In genomic region chr1:1511533-1512285, GRCh38 we compare ENCODE assay signal across 1 cellular context.
TF ChIP-seq lines count a peak whose summit lies in the region.

Gene ATAD3A, plus strand, starts transcription at chr1:1512162. Its CDS starts 107 bp downstream, at chr1:1512269.

TF ChIP-seq in HepG2, 621 proteins besides CTCF, POLR2A, EP300 and RAD21 (continued from another document and continues in another):
- TF ChIP-seq ELF3 (CRISPR knock-in tag; IDR thresholded peaks at IDR 0.05) (peak; percentile 67), SMAD3 (CRISPR knock-in tag; IDR thresholded peaks at IDR 0.05) (peak; percentile 93), SP4 (CRISPR knock-in tag; IDR thresholded peaks at IDR 0.05) (peak; percentile 66; the same call in 1 of the 2 replicates), ZNF83 (CRISPR knock-in tag; IDR thresholded peaks at IDR 0.05; ENCODE audit: borderline replicate concordance) (no peak), JUND (CRISPR knock-in tag; IDR thresholded peaks at IDR 0.05) (peak; percentile 36; the same call in 1 of the 2 replicates), ZNF703 (CRISPR knock-in tag; IDR thresholded peaks at IDR 0.05; ENCODE audit: borderline replicate concordance) (0 out of 2 replicates have a peak, but pooled peaks have one; percentile 53), SKI (IDR thresholded peaks at IDR 0.05; ENCODE audit: partially characterized antibody) (peak; percentile 23), ZNF563 (CRISPR knock-in tag; IDR thresholded peaks at IDR 0.05) (peak; percentile 84; the same call in 1 of the 2 replicates), DNMT3B (CRISPR knock-in tag; conservative IDR thresholded peaks at IDR 0.05) (0 out of 2 replicates have a peak, but pooled peaks have one; percentile 70), ZNF607 (CRISPR knock-in tag; IDR thresholded peaks at IDR 0.05; ENCODE audit: borderline replicate concordance) (no peak; the same call in 1 of the 2 replicates), ZNF441 (CRISPR knock-in tag; IDR thresholded peaks at IDR 0.05; ENCODE audit: borderline replicate concordance) (no peak; the same call in 1 of the 2 replicates), ZBTB26 (CRISPR knock-in tag; IDR thresholded peaks at IDR 0.05; ENCODE audit: borderline replicate concordance) (peak; percentile 65; the same call in 1 of the 2 replicates), ZNF574 (CRISPR knock-in tag; IDR thresholded peaks at IDR 0.05) (peak; percentile 88), SPEN (CRISPR knock-in tag; IDR thresholded peaks at IDR 0.05; ENCODE audit: low read depth) (peak; percentile 88; the same call in 1 of the 2 replicates), KDM5A (IDR thresholded peaks at IDR 0.05; ENCODE audit: borderline replicate concordance, low read length) (peak; percentile 75; the same call in 1 of the 2 replicates), U2AF1 (optimal IDR thresholded peaks at IDR 0.05; ENCODE audit: low read depth, low read length) (no peak), ZNF772 (CRISPR knock-in tag; IDR thresholded peaks at IDR 0.05) (peak; percentile 91), ZBTB20 (CRISPR knock-in tag; IDR thresholded peaks at IDR 0.05; ENCODE audit: borderline replicate concordance, low read depth) (peak; percentile 70; the same call in 1 of the 2 replicates), TBX2 (CRISPR knock-in tag; IDR thresholded peaks at IDR 0.05; ENCODE audit: borderline replicate concordance) (peak; percentile 70), ZFP41 (CRISPR knock-in tag; IDR thresholded peaks at IDR 0.05; ENCODE audit: borderline replicate concordance) (no peak), NFYC (CRISPR knock-in tag; IDR thresholded peaks at IDR 0.05) (peak; percentile 91), ZBTB33 (CRISPR knock-in tag; IDR thresholded peaks at IDR 0.05) (peak; percentile 74), HNRNPL (IDR thresholded peaks at IDR 0.05; ENCODE audit: low read depth, low read length) (peak; percentile 29; the same call in 1 of the 2 replicates), ZNF678 (CRISPR knock-in tag; IDR thresholded peaks at IDR 0.05) (no peak), ZNF670 (CRISPR knock-in tag; IDR thresholded peaks at IDR 0.05; ENCODE audit: borderline replicate concordance) (peak; percentile 82; the same call in 1 of the 2 replicates), ARID4A (CRISPR knock-in tag; IDR thresholded peaks at IDR 0.05; ENCODE audit: borderline replicate concordance) (peak; percentile 99), SP1 (IDR thresholded peaks at IDR 0.05) (no peak), SP1 (CRISPR knock-in tag; IDR thresholded peaks at IDR 0.05) (peak; percentile 65), ZNF510 (CRISPR knock-in tag; IDR thresholded peaks at IDR 0.05; ENCODE audit: low read depth) (no peak), ZFP1 (CRISPR knock-in tag; IDR thresholded peaks at IDR 0.05) (no peak), ONECUT2 (CRISPR knock-in tag; IDR thresholded peaks at IDR 0.05) (no peak), ZNF317 (CRISPR knock-in tag; IDR thresholded peaks at IDR 0.05) (peak; percentile 40; the same call in 1 of the 2 replicates), ZBTB7B (CRISPR knock-in tag; IDR thresholded peaks at IDR 0.05) (peak; percentile 86), NR2C2 (CRISPR knock-in tag; IDR thresholded peaks at IDR 0.05; ENCODE audit: borderline replicate concordance) (peak; percentile 79), TCF12 (IDR thresholded peaks at IDR 0.05) (no peak), TCF12 (CRISPR knock-in tag; IDR thresholded peaks at IDR 0.05) (no peak), YEATS4 (CRISPR knock-in tag; IDR thresholded peaks at IDR 0.05; ENCODE audit: borderline replicate concordance) (peak; percentile 80; the same call in 1 of the 2 replicates), FOXM1 (CRISPR knock-in tag; IDR thresholded peaks at IDR 0.05) (no peak), ZNF331 (CRISPR knock-in tag; IDR thresholded peaks at IDR 0.05) (peak; percentile 72; the same call in 1 of the 2 replicates), ZNF142 (CRISPR knock-in tag; IDR thresholded peaks at IDR 0.05) (peak; percentile 63; the same call in 1 of the 2 replicates), ZNF446 (CRISPR knock-in tag; IDR thresholded peaks at IDR 0.05) (0 out of 2 replicates have a peak, but pooled peaks have one; percentile 51), ZNF652 (CRISPR knock-in tag; IDR thresholded peaks at IDR 0.05; ENCODE audit: borderline replicate concordance, low read depth) (peak; percentile 13; the same call in 1 of the 2 replicates), FUBP1 (CRISPR knock-in tag; IDR thresholded peaks at IDR 0.05; ENCODE audit: borderline replicate concordance) (no peak), ZZZ3 (CRISPR knock-in tag; IDR thresholded peaks at IDR 0.05; ENCODE audit: borderline replicate concordance) (peak; percentile 39; the same call in 1 of the 2 replicates), NFKB2 (CRISPR knock-in tag; IDR thresholded peaks at IDR 0.05; ENCODE audit: borderline replicate concordance) (peak; percentile 51; the same call in 1 of the 2 replicates), IRX3 (CRISPR knock-in tag; IDR thresholded peaks at IDR 0.05; ENCODE audit: borderline replicate concordance, low read depth) (no peak), ZNF546 (CRISPR knock-in tag; conservative IDR thresholded peaks at IDR 0.05) (peak; percentile 33; the same call in 1 of the 2 replicates), NRL (CRISPR knock-in tag; IDR thresholded peaks at IDR 0.05; ENCODE audit: borderline replicate concordance) (peak; percentile 71), GABPA (IDR thresholded peaks at IDR 0.05; ENCODE audit: low read depth, low read length) (0 out of 2 replicates have a peak, but pooled peaks have one; percentile 30), GABPA (CRISPR knock-in tag; IDR thresholded peaks at IDR 0.05; ENCODE audit: low read depth) (peak; percentile 82), ZNF33A (CRISPR knock-in tag; IDR thresholded peaks at IDR 0.05; ENCODE audit: borderline replicate concordance) (no peak)
